Comparison of ENCODE assay signal across 13 cellular contexts in genomic region chr7:117251687-117252086, GRCh38.
DNase-seq lines count a peak whose midpoint lies in the region; ATAC-seq and TF ChIP-seq lines count a peak whose summit lies in the region.
"Had no signal": no experiment of that assay in that cellular context is flagged by ENCODE, and none has a peak within 500 bp of the region (broad histone marks: within the 10 kb centered on the region; RNA-seq: fewer than 3 reads in every experiment).

No MANE protein-coding gene starts in this region.

- H3K4me3 ChIP-seq in adipocyte (ENCODE audit: low read length) (no peak overlapping the region), skeletal muscle cell (ENCODE audit: low read depth, low read length) (no peak overlapping the region), mucosa of descending colon (no peak overlapping the region)
- H3K4me3 ChIP-seq: testis had no signal

- no peaks in the 10 kb centered on the region for H3K27me3 Mint-ChIP-seq in CD4-positive, alpha-beta T cell

- no peak overlapping the region for H3K4me3 Mint-ChIP-seq in CD4-positive, alpha-beta T cell

- no peaks in the 10 kb centered on the region for H3K9me3 ChIP-seq in adipocyte (ENCODE audit: control insufficient read depth, low read length)
- H3K9me3 ChIP-seq in CD4-positive, alpha-beta T cell (ENCODE audit: control insufficient read depth, low read length), result no peaks in the 10 kb centered on the region
- no peaks in the 10 kb centered on the region for H3K9me3 ChIP-seq in mucosa of descending colon
- H3K9me3 ChIP-seq: testis had no signal

- POLR2A ChIA-PET in CD4-positive, alpha-beta T cell (lab: Charles Lee), result no interaction called here

- ATAC-seq in GM18517 (IDR thresholded peaks at IDR 0.05; ENCODE audit: unreplicated experiment), result peak; percentile 65
- peak; percentile 60 for ATAC-seq in HG02798 (IDR thresholded peaks at IDR 0.05; ENCODE audit: poor library complexity, unreplicated experiment)
- ATAC-seq in CD4-positive, alpha-beta T cell (ENCODE audit: poor library complexity), result no peak
- no peak for ATAC-seq in mucosa of descending colon

- no peak overlapping the region for H3K27ac Mint-ChIP-seq in CD4-positive, alpha-beta T cell

- no peak for TF ChIP-seq CTCF in CD4-positive, alpha-beta T cell (IDR thresholded peaks at IDR 0.05)
- no peak for TF ChIP-seq CTCF in mucosa of descending colon (IDR thresholded peaks at IDR 0.05)

- H3K4me1 Mint-ChIP-seq in CD4-positive, alpha-beta T cell (ENCODE audit: low read depth), result no peaks in the 10 kb centered on the region

- H3K36me3 ChIP-seq in adipocyte (ENCODE audit: control insufficient read depth, insufficient read depth, low read length, severe bottlenecking) (no peaks in the 10 kb centered on the region), mucosa of descending colon (ENCODE audit: low read depth) (no peaks in the 10 kb centered on the region)

- intact Hi-C loops in CD4-positive, alpha-beta T cell (cut with DNase I, micrococcal nuclease), result no loop called here
- intact Hi-C loops in mucosa of descending colon (cut with DNase I, micrococcal nuclease), result no loop called here

- no peaks in the 10 kb centered on the region for H3K27me3 ChIP-seq in adipocyte (replicated peaks; ENCODE audit: control insufficient read depth, insufficient read depth, low read length)
- H3K27me3 ChIP-seq in CD4-positive, alpha-beta T cell (ENCODE audit: control insufficient read depth, insufficient read depth, low read length), result no peaks in the 10 kb centered on the region
- H3K27me3 ChIP-seq: testis had no signal

- H3K9ac ChIP-seq in adipocyte (ENCODE audit: low read length), result peak overlapping the region; percentile 4

- peak; percentile 48 for DNase-seq in adipocyte (ENCODE audit: low read depth)
- peak; percentile 55 for DNase-seq in skeletal muscle cell (ENCODE audit: low read depth)
- no peak for DNase-seq in CD4-positive, alpha-beta T cell
- DNase-seq in mucosa of descending colon, result no peak
- DNase-seq in activated naive CD4-positive, alpha-beta T cell treated with anti-CD3 and anti-CD28 coated beads, Interleukin-2, amount 50 U/mL, for 16 hours, result no peak
- no peak for DNase-seq in DMS 273 treated with DMSO at 0.1 percent for 48 hours (lab: John Stamatoyannopoulos, UW)
- DNase-seq: islet precursor cell, NCI-H2029, occipital lobe, testis had no signal

- CTCF ChIA-PET in CD4-positive, alpha-beta T cell (lab: Charles Lee), result no interaction called here

- H3K27ac ChIP-seq in CD4-positive, alpha-beta T cell (ENCODE audit: low read depth, low read length), result no peak overlapping the region
- H3K27ac ChIP-seq: RWPE1, testis had no signal

- H3K4me1 ChIP-seq in adipocyte (ENCODE audit: control insufficient read depth, insufficient read depth, low read length), result peaks cover 24% of the 10 kb centered on the region
- no peaks in the 10 kb centered on the region for H3K4me1 ChIP-seq in mucosa of descending colon (ENCODE audit: low read depth)
- H3K4me1 ChIP-seq: testis had no signal

- no peaks in the 10 kb centered on the region for H3K36me3 Mint-ChIP-seq in CD4-positive, alpha-beta T cell (ENCODE audit: low read depth)

- H3K9me3 Mint-ChIP-seq in CD4-positive, alpha-beta T cell, result no peaks in the 10 kb centered on the region

Comparison
In these comparisons a context has a peak if more than half of its experiments do, and no peak if none do; other contexts are left out.
1. ATAC-seq: peak in GM18517 (single experiment) and HG02798 (single experiment); none in CD4-positive, alpha-beta T cell (single experiment) and mucosa of descending colon (single experiment).
2. DNase-seq: peak in adipocyte (single experiment) and skeletal muscle cell (single experiment); none in CD4-positive, alpha-beta T cell (0 of 10), mucosa of descending colon (0 of 3), activated naive CD4-positive, alpha-beta T cell treated with anti-CD3 and anti-CD28 coated beads, Interleukin-2, amount 50 U/mL, for 16 hours (single experiment) and DMS 273 treated with DMSO at 0.1 percent for 48 hours (single experiment).